ENCODE assay signal across 8 cellular contexts in the genomic region with DNA sequence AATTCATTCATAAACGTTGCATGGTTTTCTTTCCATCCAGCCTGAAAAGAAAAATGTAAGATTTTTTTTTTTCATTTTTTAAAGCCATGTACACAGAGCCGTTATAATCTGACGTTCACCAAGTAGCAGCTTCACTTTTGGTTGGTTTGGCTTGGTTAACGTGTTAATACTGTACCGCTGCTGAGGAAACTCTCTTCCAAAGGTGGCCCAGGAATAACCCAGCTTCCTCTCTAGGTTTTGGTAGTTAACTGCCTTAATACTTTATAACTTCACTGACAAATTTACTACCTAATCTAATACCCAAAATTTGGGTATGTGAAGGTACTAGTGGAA. TPM values are rescaled to one million over a fixed set of nuclear protein-coding genes. Genes with fewer than 3 reads are reported as not detected.
A peak's percentile ranks its signal among the peaks of the same experiment; 100 is the strongest.
DNase-seq lines count a peak whose midpoint lies in the region; ATAC-seq and TF ChIP-seq lines count a peak whose summit lies in the region.

No MANE protein-coding gene starts in this region.

- peak overlapping the region; percentile 90 for H3K4me3 Mint-ChIP-seq in activated CD8-positive, alpha-beta T cell treated with anti-CD3 and anti-CD28 coated beads, Interleukin-2, amount 10 ng/mL, durations not matched to agents 7 days and 5 days

- TF ChIP-seq POLR2A in spleen (IDR thresholded peaks at IDR 0.05) = no peak

- H3K36me3 ChIP-seq in iPS-15b (ENCODE audit: control insufficient read depth, insufficient read depth, low read length) (peaks cover 6% of the 10 kb centered on the region), spleen (peaks cover 0 to 49% (median 22%) of the 10 kb centered on the region in 6 donors)

- TF ChIP-seq CTCF in HFF-Myc (IDR thresholded peaks at IDR 0.05; ENCODE audit: low read depth, low read length, missing control alignments) (no peak), spleen (IDR thresholded peaks at IDR 0.05 in 8 of 11, conservative IDR thresholded peaks at IDR 0.05 in 3 of 11) (no peak)

- 0 to 3% (median 1%) methylated on average over 5 of the region's 5 CpGs for WGBS in spleen, 5 donors

- H3K9me3 ChIP-seq in iPS-15b (ENCODE audit: control insufficient read depth, insufficient read depth, low read length) = peaks cover 6% of the 10 kb centered on the region
- H3K9me3 ChIP-seq in spleen = peaks cover 0 to 7% (median 5%) of the 10 kb centered on the region in 8 donors

- no peaks in the 10 kb centered on the region for H3K27me3 ChIP-seq in iPS-15b (ENCODE audit: control insufficient read depth, insufficient read depth, low read length)
- H3K27me3 ChIP-seq in spleen (replicated peaks in 1 of 7) = no peaks in the 10 kb centered on the region

- ATAC-seq in activated CD8-positive, alpha-beta T cell treated with anti-CD3 and anti-CD28 coated beads, Interleukin-2, amount 10 ng/mL, durations not matched to agents 7 days and 5 days = no peak
- no peak for ATAC-seq in HG02970 (IDR thresholded peaks at IDR 0.05; ENCODE audit: low FRiP score, unreplicated experiment)

- H3K4me1 ChIP-seq in iPS-15b (ENCODE audit: control insufficient read depth, insufficient read depth, low read length) = peaks cover 3% of the 10 kb centered on the region
- peaks cover 28 to 68% (median 47%) of the 10 kb centered on the region in 6 donors for H3K4me1 ChIP-seq in spleen

- H3K27me3 Mint-ChIP-seq in activated CD8-positive, alpha-beta T cell treated with anti-CD3 and anti-CD28 coated beads, Interleukin-2, amount 10 ng/mL, durations not matched to agents 7 days and 5 days (ENCODE audit: low read depth) = no peaks in the 10 kb centered on the region

- peak overlapping the region; percentile 28 for H3K9ac ChIP-seq in iPS-15b (ENCODE audit: low read depth, low read length)

- no peaks in the 10 kb centered on the region for H3K9me3 Mint-ChIP-seq in activated CD8-positive, alpha-beta T cell treated with anti-CD3 and anti-CD28 coated beads, Interleukin-2, amount 10 ng/mL, durations not matched to agents 7 days and 5 days (ENCODE audit: insufficient read depth)

- intact Hi-C loops in spleen (cut with DNase I; ENCODE audit: low total_unique reads) = loop anchor here (5.0 kb wide), 2 partner anchors 131 to 281 kb away; partner anchors contain the start of gene WDFY2

- H3K36me3 Mint-ChIP-seq in activated CD8-positive, alpha-beta T cell treated with anti-CD3 and anti-CD28 coated beads, Interleukin-2, amount 10 ng/mL, durations not matched to agents 7 days and 5 days (ENCODE audit: low read depth) = peaks cover 62% of the 10 kb centered on the region

- H3K27ac Mint-ChIP-seq in activated CD8-positive, alpha-beta T cell treated with anti-CD3 and anti-CD28 coated beads, Interleukin-2, amount 10 ng/mL, durations not matched to agents 7 days and 5 days = peak overlapping the region; percentile 92

- CTCF ChIA-PET in activated CD8-positive, alpha-beta T cell treated with anti-CD3 and anti-CD28 coated beads, Interleukin-2, amount 10 ng/mL, durations not matched to agents 7 days and 5 days (lab: Charles Lee) = interaction anchor here (0.9 to 2.4 kb wide), 3 partner anchors 32 to 347 kb away, joined by 3 to 15 read pairs (median 3); no protein-coding TSS in a partner anchor

- H3K27ac ChIP-seq in spleen = peak overlapping the region; percentile 97 to 100 (median 99)

- POLR2A ChIA-PET in activated CD8-positive, alpha-beta T cell treated with anti-CD3 and anti-CD28 coated beads, Interleukin-2, amount 10 ng/mL, durations not matched to agents 7 days and 5 days (lab: Charles Lee) = interaction anchor here (0.8 to 5.5 kb wide), 8 partner anchors 11 to 364 kb away, joined by 3 to 72 read pairs (median 6); partner anchors contain the start of gene WDFY2

- H3K4me1 Mint-ChIP-seq in activated CD8-positive, alpha-beta T cell treated with anti-CD3 and anti-CD28 coated beads, Interleukin-2, amount 10 ng/mL, durations not matched to agents 7 days and 5 days (ENCODE audit: low read depth) = peaks cover 39% of the 10 kb centered on the region

- H3K4me3 ChIP-seq in HFF-Myc (replicated peaks; ENCODE audit: low read depth, low read length) = peak overlapping the region; percentile 69
- peak overlapping the region; percentile 55 for H3K4me3 ChIP-seq in iPS-15b (ENCODE audit: low read depth, low read length)
- peak overlapping the region; percentile 64 to 96 (median 80) for H3K4me3 ChIP-seq in spleen

- no peak for DNase-seq in HFF-Myc (ENCODE audit: extremely low read depth, low read depth)
- no peak for DNase-seq in activated CD8-positive, alpha-beta T cell treated with anti-CD3 and anti-CD28 coated beads, Interleukin-2, amount 10 ng/mL, durations not matched to agents 7 days and 5 days
- no peak for DNase-seq in spleen
- no peak for DNase-seq in stimulated activated CD8-positive, alpha-beta memory T cell treated with anti-CD3 and anti-CD28 coated beads, Interleukin-4, amount 100 ng/mL, for 48 hours
- no peak for DNase-seq in stimulated activated naive CD4-positive, alpha-beta T cell treated with Interleukin-2 at 50 U/mL for 16 hours (lab: John Stamatoyannopoulos, UW)
- no peak for DNase-seq in epidermal melanocyte (ENCODE audit: insufficient read length, low spot score)

RNA-seq across cellular contexts. Expression of gene INTS6, which starts 1.7 kb away (rescaled TPM):
- total RNA-seq in activated CD8-positive, alpha-beta T cell treated with anti-CD3 and anti-CD28 coated beads, Interleukin-2, amount 10 ng/mL, durations not matched to agents 7 days and 5 days = 10 to 100 TPM; 48.9 to 52.0 TPM
- 10 to 100 TPM; 40.8 to 61.8 (median 51.0) TPM for total RNA-seq in spleen
- polyA plus RNA-seq in spleen = 1 to 10 TPM; 9.0 to 9.9 (median 9.2) TPM
